Comparison of ENCODE assay signal across 8 cellular contexts in the genomic region with DNA sequence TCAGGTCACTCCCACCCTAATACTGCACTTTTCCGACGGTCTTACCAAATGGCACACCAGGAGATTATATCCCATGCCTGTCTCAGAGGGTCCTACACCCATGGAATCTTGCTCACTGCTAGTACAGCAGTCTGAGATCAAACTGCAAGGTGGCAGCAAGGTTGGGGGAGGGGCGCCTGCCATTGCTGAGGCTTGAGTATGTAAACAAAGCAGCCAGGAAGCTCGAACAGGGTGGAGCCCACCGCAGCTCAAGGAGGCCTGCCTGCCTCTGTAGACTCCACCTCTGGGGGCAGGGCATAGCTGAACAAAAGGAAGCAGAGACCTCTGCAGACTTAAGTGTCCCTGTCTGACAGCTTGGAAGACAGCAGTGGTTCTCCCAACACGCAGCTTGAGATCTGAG. TPM values are rescaled to one million over a fixed set of nuclear protein-coding genes. Genes with fewer than 3 reads are reported as not detected.
DNase-seq lines count a peak whose midpoint lies in the region; ATAC-seq and TF ChIP-seq lines count a peak whose summit lies in the region.
"Not testable (repeated sequence)": the region's sequence is repeated elsewhere in the genome, so short reads cannot be mapped to it uniquely, and the experiment has no call there.

No MANE protein-coding gene starts in this region.

- H3K27me3 Mint-ChIP-seq in CD4-positive, alpha-beta T cell; activated CD4-positive, alpha-beta T cell treated with anti-CD3 and anti-CD28 coated beads, Interleukin-2, amount 10 ng/mL, durations not matched to agents 24 days and 14 days; activated CD8-positive, alpha-beta T cell treated with anti-CD3 and anti-CD28 coated beads for 36 hours; activated T-helper 17 cell treated with anti-CD3 and anti-CD28 coated beads, Interleukin-2, amount 50 U/mL, for 72 hours; activated naive CD4-positive, alpha-beta T cell treated with anti-CD3 and anti-CD28 coated beads, Interleukin-2, amount 10 ng/mL, durations not matched to agents 7 days and 5 days: not testable (repeated sequence)
- H3K27me3 Mint-ChIP-seq in T-cell, result peaks cover 0 to 14% of the 10 kb centered on the region in 2 donors
- H3K27me3 Mint-ChIP-seq in naive thymus-derived CD4-positive, alpha-beta T cell, result peaks cover 0 to 11% (median 0%) of the 10 kb centered on the region in 5 donors

- not testable (repeated sequence) for H3K27ac ChIP-seq in CD4-positive, alpha-beta T cell (ENCODE audit: low read depth, low read length); naive thymus-derived CD4-positive, alpha-beta T cell (ENCODE audit: low read depth, low read length)

- not testable (repeated sequence) for H3K4me3 ChIP-seq in Jurkat, Clone E6-1 (ENCODE audit: low read length); naive thymus-derived CD4-positive, alpha-beta T cell (ENCODE audit: low read length)

- CTCF ChIA-PET in CD4-positive, alpha-beta T cell (lab: Charles Lee); T-cell (lab: Charles Lee); activated CD8-positive, alpha-beta T cell treated with anti-CD3 and anti-CD28 coated beads for 36 hours (lab: Charles Lee); activated naive CD4-positive, alpha-beta T cell treated with anti-CD3 and anti-CD28 coated beads, Interleukin-2, amount 10 ng/mL, durations not matched to agents 7 days and 5 days (lab: Charles Lee); naive thymus-derived CD4-positive, alpha-beta T cell (lab: Charles Lee): not testable (repeated sequence)

- H3K4me1 ChIP-seq in naive thymus-derived CD4-positive, alpha-beta T cell (ENCODE audit: control insufficient read depth in 2 of 2, insufficient read depth in 2 of 2, low read length in 2 of 2), result not testable (repeated sequence)

- POLR2A ChIA-PET in CD4-positive, alpha-beta T cell (lab: Charles Lee), result interaction anchor here (0.6 to 1.5 kb wide), 2 partner anchors 28 to 44 kb away, joined by 3 to 4 read pairs; no protein-coding TSS in a partner anchor
- POLR2A ChIA-PET in T-cell (lab: Charles Lee); activated CD8-positive, alpha-beta T cell treated with anti-CD3 and anti-CD28 coated beads for 36 hours (lab: Charles Lee): not testable (repeated sequence)
- POLR2A ChIA-PET in naive thymus-derived CD4-positive, alpha-beta T cell (lab: Charles Lee), result interaction anchor here (1.4 kb wide), 1 partner anchor 44 kb away, joined by 4 read pairs; no protein-coding TSS in a partner anchor

- H3K4me3 Mint-ChIP-seq in CD4-positive, alpha-beta T cell; activated CD4-positive, alpha-beta T cell treated with anti-CD3 and anti-CD28 coated beads, Interleukin-2, amount 10 ng/mL, durations not matched to agents 24 days and 14 days; activated CD8-positive, alpha-beta T cell treated with anti-CD3 and anti-CD28 coated beads for 36 hours; activated naive CD4-positive, alpha-beta T cell treated with anti-CD3 and anti-CD28 coated beads, Interleukin-2, amount 10 ng/mL, durations not matched to agents 7 days and 5 days: not testable (repeated sequence)
- peak overlapping the region in 1 of 3 donors; percentile 37 for H3K4me3 Mint-ChIP-seq in T-cell
- H3K4me3 Mint-ChIP-seq in activated T-helper 17 cell treated with anti-CD3 and anti-CD28 coated beads, Interleukin-2, amount 50 U/mL, for 72 hours, result peak overlapping the region; percentile 11
- peak overlapping the region in 4 of 10 donors; percentile 9 to 45 (median 25) for H3K4me3 Mint-ChIP-seq in naive thymus-derived CD4-positive, alpha-beta T cell

- not testable (repeated sequence) for H3K9me3 Mint-ChIP-seq in CD4-positive, alpha-beta T cell; activated CD8-positive, alpha-beta T cell treated with anti-CD3 and anti-CD28 coated beads for 36 hours; activated T-helper 17 cell treated with anti-CD3 and anti-CD28 coated beads, Interleukin-2, amount 50 U/mL, for 72 hours
- peaks cover 6 to 24% (median 12%) of the 10 kb centered on the region in 3 donors for H3K9me3 Mint-ChIP-seq in T-cell
- H3K9me3 Mint-ChIP-seq in activated CD4-positive, alpha-beta T cell treated with anti-CD3 and anti-CD28 coated beads, Interleukin-2, amount 10 ng/mL, durations not matched to agents 24 days and 14 days, result peaks cover 12% of the 10 kb centered on the region
- peaks cover 27% of the 10 kb centered on the region for H3K9me3 Mint-ChIP-seq in activated naive CD4-positive, alpha-beta T cell treated with anti-CD3 and anti-CD28 coated beads, Interleukin-2, amount 10 ng/mL, durations not matched to agents 7 days and 5 days
- H3K9me3 Mint-ChIP-seq in naive thymus-derived CD4-positive, alpha-beta T cell, result peaks cover 4 to 56% (median 19%) of the 10 kb centered on the region in 11 donors

- H3K36me3 Mint-ChIP-seq in CD4-positive, alpha-beta T cell (ENCODE audit: low read depth); activated CD4-positive, alpha-beta T cell treated with anti-CD3 and anti-CD28 coated beads, Interleukin-2, amount 10 ng/mL, durations not matched to agents 24 days and 14 days (ENCODE audit: low read depth); activated CD8-positive, alpha-beta T cell treated with anti-CD3 and anti-CD28 coated beads for 36 hours (ENCODE audit: low read depth); activated T-helper 17 cell treated with anti-CD3 and anti-CD28 coated beads, Interleukin-2, amount 50 U/mL, for 72 hours (ENCODE audit: low read depth): not testable (repeated sequence)
- peaks cover 12% of the 10 kb centered on the region for H3K36me3 Mint-ChIP-seq in T-cell
- H3K36me3 Mint-ChIP-seq in activated naive CD4-positive, alpha-beta T cell treated with anti-CD3 and anti-CD28 coated beads, Interleukin-2, amount 10 ng/mL, durations not matched to agents 7 days and 5 days, result peaks cover 11% of the 10 kb centered on the region
- peaks cover 4 to 12% (median 7%) of the 10 kb centered on the region in 5 donors for H3K36me3 Mint-ChIP-seq in naive thymus-derived CD4-positive, alpha-beta T cell

- not testable (repeated sequence) for TF ChIP-seq CTCF in CD4-positive, alpha-beta T cell (IDR thresholded peaks at IDR 0.05); activated CD8-positive, alpha-beta T cell treated with anti-CD3 and anti-CD28 coated beads for 36 hours (IDR thresholded peaks at IDR 0.05)

- not testable (repeated sequence) for H3K36me3 ChIP-seq in naive thymus-derived CD4-positive, alpha-beta T cell (ENCODE audit: control insufficient read depth in 2 of 3, insufficient read depth in 3 of 3, low read length in 3 of 3)

- not testable (repeated sequence) for ATAC-seq in CD4-positive, alpha-beta T cell (ENCODE audit: poor library complexity); T-cell (replicated peaks in 1 of 4); activated CD8-positive, alpha-beta T cell treated with anti-CD3 and anti-CD28 coated beads for 36 hours; activated T-helper 17 cell treated with anti-CD3 and anti-CD28 coated beads, Interleukin-2, amount 50 U/mL, for 72 hours (replicated peaks); naive thymus-derived CD4-positive, alpha-beta T cell

- intact Hi-C loops in CD4-positive, alpha-beta T cell (cut with DNase I, micrococcal nuclease); activated CD4-positive, alpha-beta T cell treated with anti-CD3 and anti-CD28 coated beads, Interleukin-2, amount 10 ng/mL, durations not matched to agents 24 days and 14 days (cut with micrococcal nuclease); activated CD8-positive, alpha-beta T cell treated with anti-CD3 and anti-CD28 coated beads for 36 hours (cut with micrococcal nuclease): not testable (repeated sequence)
- intact Hi-C loops in naive thymus-derived CD4-positive, alpha-beta T cell (cut with micrococcal nuclease), result loop anchor here in 1 of 2 donors (5.0 kb wide), 1 partner anchor 34 kb away; no protein-coding TSS in a partner anchor

- H3K27ac Mint-ChIP-seq in CD4-positive, alpha-beta T cell; activated CD4-positive, alpha-beta T cell treated with anti-CD3 and anti-CD28 coated beads, Interleukin-2, amount 10 ng/mL, durations not matched to agents 24 days and 14 days; activated CD8-positive, alpha-beta T cell treated with anti-CD3 and anti-CD28 coated beads for 36 hours; activated T-helper 17 cell treated with anti-CD3 and anti-CD28 coated beads, Interleukin-2, amount 50 U/mL, for 72 hours; activated naive CD4-positive, alpha-beta T cell treated with anti-CD3 and anti-CD28 coated beads, Interleukin-2, amount 10 ng/mL, durations not matched to agents 7 days and 5 days: not testable (repeated sequence)
- H3K27ac Mint-ChIP-seq in T-cell, result peak overlapping the region in 1 of 2 donors; percentile 49
- H3K27ac Mint-ChIP-seq in naive thymus-derived CD4-positive, alpha-beta T cell, result peak overlapping the region in 2 of 9 donors; percentile 42 to 43

- not testable (repeated sequence) for H3K9me3 ChIP-seq in CD4-positive, alpha-beta T cell (ENCODE audit: control insufficient read depth, low read length); naive thymus-derived CD4-positive, alpha-beta T cell (ENCODE audit: control insufficient read depth in 2 of 3, low read length in 3 of 3)

- not testable (repeated sequence) for H3K27me3 ChIP-seq in CD4-positive, alpha-beta T cell (ENCODE audit: control insufficient read depth, insufficient read depth, low read length); naive thymus-derived CD4-positive, alpha-beta T cell (ENCODE audit: control insufficient read depth in 2 of 2, insufficient read depth in 2 of 2, low read length in 2 of 2)

- H3K4me1 Mint-ChIP-seq in CD4-positive, alpha-beta T cell (ENCODE audit: low read depth), result peaks cover 17% of the 10 kb centered on the region
- H3K4me1 Mint-ChIP-seq in T-cell, result peaks cover 0 to 17% (median 15%) of the 10 kb centered on the region in 3 donors
- H3K4me1 Mint-ChIP-seq in activated CD4-positive, alpha-beta T cell treated with anti-CD3 and anti-CD28 coated beads, Interleukin-2, amount 10 ng/mL, durations not matched to agents 24 days and 14 days; activated CD8-positive, alpha-beta T cell treated with anti-CD3 and anti-CD28 coated beads for 36 hours (ENCODE audit: low read depth); activated T-helper 17 cell treated with anti-CD3 and anti-CD28 coated beads, Interleukin-2, amount 50 U/mL, for 72 hours: not testable (repeated sequence)
- H3K4me1 Mint-ChIP-seq in activated naive CD4-positive, alpha-beta T cell treated with anti-CD3 and anti-CD28 coated beads, Interleukin-2, amount 10 ng/mL, durations not matched to agents 7 days and 5 days, result peaks cover 12% of the 10 kb centered on the region
- H3K4me1 Mint-ChIP-seq in naive thymus-derived CD4-positive, alpha-beta T cell, result peaks cover 0 to 13% (median 8%) of the 10 kb centered on the region in 7 donors

- peak in 8 of 10 experiments; percentile 4 to 42 (median 30) for DNase-seq in CD4-positive, alpha-beta T cell
- DNase-seq in Jurkat, Clone E6-1 (ENCODE audit: low read depth, low spot score), result peak; percentile 42
- peak in 32 of 34 experiments; percentile 1 to 64 (median 38) for DNase-seq in T-cell
- DNase-seq in activated CD4-positive, alpha-beta T cell treated with anti-CD3 and anti-CD28 coated beads, Interleukin-2, amount 10 ng/mL, durations not matched to agents 24 days and 14 days, result peak; percentile 78
- peak; percentile 13 for DNase-seq in activated CD8-positive, alpha-beta T cell treated with anti-CD3 and anti-CD28 coated beads for 36 hours
- peak; percentile 75 for DNase-seq in activated naive CD4-positive, alpha-beta T cell treated with anti-CD3 and anti-CD28 coated beads, Interleukin-2, amount 10 ng/mL, durations not matched to agents 7 days and 5 days
- DNase-seq in naive thymus-derived CD4-positive, alpha-beta T cell, result peak in 7 of 9 donors; percentile 11 to 58 (median 36)

RNA-seq across cellular contexts. Expression of a gene that starts 57.5 kb away (rescaled TPM):
- total RNA-seq in CD4-positive, alpha-beta T cell, result 10 to 100 TPM; 16.8 to 19.3 TPM
- 15.0 TPM for polyA plus RNA-seq in Jurkat, Clone E6-1 (2012; ENCODE audit: insufficient read depth, insufficient read length)
- total RNA-seq in T-cell, result 10 to 100 TPM; 12.8 to 23.1 (median 16.7) TPM
- 22.1 and 22.4 TPM in 2 replicates for total RNA-seq in activated CD4-positive, alpha-beta T cell treated with anti-CD3 and anti-CD28 coated beads, Interleukin-2, amount 10 ng/mL, durations not matched to agents 24 days and 14 days
- 10 to 100 TPM; 19.3 to 23.7 TPM for total RNA-seq in activated CD8-positive, alpha-beta T cell treated with anti-CD3 and anti-CD28 coated beads for 36 hours
- total RNA-seq in activated T-helper 17 cell treated with anti-CD3 and anti-CD28 coated beads, Interleukin-2, amount 50 U/mL, for 72 hours, result 10 to 100 TPM; 21.4 to 21.5 TPM
- total RNA-seq in naive thymus-derived CD4-positive, alpha-beta T cell, result 10 to 100 TPM; 11.0 to 23.9 (median 12.1) TPM
- 10 to 100 TPM in 1 of 2 donors, 1 to 10 TPM in 1; 9.4 to 13.1 TPM for polyA plus RNA-seq in naive thymus-derived CD4-positive, alpha-beta T cell

Comparison
In these comparisons a context has a peak if more than half of its experiments do, and no peak if none do; other contexts are left out.
1. DNase-seq: peak in every context shown above with its lines; median percentile 78 in activated CD4-positive, alpha-beta T cell treated with anti-CD3 and anti-CD28 coated beads, Interleukin-2, amount 10 ng/mL, durations not matched to agents 24 days and 14 days; 75 in activated naive CD4-positive, alpha-beta T cell treated with anti-CD3 and anti-CD28 coated beads, Interleukin-2, amount 10 ng/mL, durations not matched to agents 7 days and 5 days; 42 in Jurkat, Clone E6-1; 38 in T-cell; 36 in naive thymus-derived CD4-positive, alpha-beta T cell; 30 in CD4-positive, alpha-beta T cell; 13 in activated CD8-positive, alpha-beta T cell treated with anti-CD3 and anti-CD28 coated beads for 36 hours.